In genomic region chr14:98614741-98615140, GRCh38 we compare ENCODE assay signal across 21 cellular contexts.
A peak's percentile ranks its signal among the peaks of the same experiment; 100 is the strongest.
DNase-seq lines count a peak whose midpoint lies in the region; ATAC-seq and TF ChIP-seq lines count a peak whose summit lies in the region.
"Had no signal": no experiment of that assay in that cellular context is flagged by ENCODE, and none has a peak within 500 bp of the region (broad histone marks: within the 10 kb centered on the region; RNA-seq: fewer than 3 reads in every experiment).

No MANE protein-coding gene starts in this region.

- POLR2A ChIA-PET in PC-9 (lab: Charles Lee; ENCODE audit: unreplicated experiment): no interaction called here

- H3K36me3 ChIP-seq in esophagus muscularis mucosa (no peaks in the 10 kb centered on the region), aorta (ENCODE audit: control insufficient read depth in 1 of 2, insufficient read depth in 2 of 2, low read length in 1 of 2) (no peaks in the 10 kb centered on the region), PC-9 (ENCODE audit: low read depth) (no peaks in the 10 kb centered on the region)
- H3K36me3 ChIP-seq in effector memory CD4-positive, alpha-beta T cell (ENCODE audit: control insufficient read depth, insufficient read depth, low read length): no peaks in the 10 kb centered on the region
- H3K36me3 ChIP-seq: BLaER1 treated with 17β-estradiol and CSF1 and Interleukin-3, amounts not matched to agents 10 nM and 100 nM had no signal

- no peak for TF ChIP-seq EP300 in esophagus muscularis mucosa (IDR thresholded peaks at IDR 0.05)

- TF ChIP-seq POLR2A in esophagus muscularis mucosa (IDR thresholded peaks at IDR 0.05; ENCODE audit: low read depth): no peak

- H3K27me3 ChIP-seq in esophagus muscularis mucosa: no peaks in the 10 kb centered on the region
- H3K27me3 ChIP-seq in aorta (ENCODE audit: control insufficient read depth in 1 of 2, insufficient read depth in 2 of 2, low read length in 1 of 2): no peaks in the 10 kb centered on the region
- no peaks in the 10 kb centered on the region for H3K27me3 ChIP-seq in PC-9 (ENCODE audit: insufficient read depth, low read depth)
- H3K27me3 ChIP-seq in effector memory CD4-positive, alpha-beta T cell (replicated peaks; ENCODE audit: control insufficient read depth, insufficient read depth, low read length, poor library complexity, severe bottlenecking): no peaks in the 10 kb centered on the region
- H3K27me3 ChIP-seq: BLaER1 treated with 17β-estradiol and CSF1 and Interleukin-3, amounts not matched to agents 10 nM and 100 nM had no signal

- no TSS peak for BruUV-seq in PC-9 (replicated peaks; lab: Mats Ljungman, UMichigan)

- DNase-seq in NCI-H82 (lab: John Stamatoyannopoulos, UW) (peak; percentile 8), NCI-H82 treated with DMSO at 0.1 percent for 48 hours (lab: John Stamatoyannopoulos, UW; ENCODE audit: unreplicated experiment) (no peak), esophagus muscularis mucosa (ENCODE audit: extremely low spot score) (peak; percentile 66), aorta (no peak), PC-9 (no peak)
- no peak for DNase-seq in effector memory CD4-positive, alpha-beta T cell
- DNase-seq: AML-193; Caco-2; Calu3; CD4-positive, alpha-beta T cell; CD8-positive, alpha-beta T cell; DMS53; DMS79; DND-41; EL; GDM1 had no signal

- H3K4me1 ChIP-seq in esophagus muscularis mucosa: no peaks in the 10 kb centered on the region
- H3K4me1 ChIP-seq in aorta (ENCODE audit: control insufficient read depth in 1 of 2, insufficient read depth in 2 of 2, low read length in 2 of 2): no peaks in the 10 kb centered on the region
- H3K4me1 ChIP-seq in PC-9 (replicated peaks; ENCODE audit: insufficient read depth): no peaks in the 10 kb centered on the region
- H3K4me1 ChIP-seq in effector memory CD4-positive, alpha-beta T cell (ENCODE audit: control insufficient read depth, insufficient read depth, low read length, poor library complexity, severe bottlenecking): no peaks in the 10 kb centered on the region
- H3K4me1 ChIP-seq: A549; BLaER1 treated with 17β-estradiol and CSF1 and Interleukin-3, amounts not matched to agents 10 nM and 100 nM; Caco-2 had no signal

- H3K79me2 ChIP-seq in PC-9 (ENCODE audit: low read depth): no peaks in the 10 kb centered on the region

- no peaks in the 10 kb centered on the region for H3K9me2 ChIP-seq in PC-9 (ENCODE audit: insufficient read depth)

- H4K20me1 ChIP-seq in PC-9 (ENCODE audit: insufficient read depth): no peaks in the 10 kb centered on the region
- H4K20me1 ChIP-seq: BLaER1 treated with 17β-estradiol and CSF1 and Interleukin-3, amounts not matched to agents 10 nM and 100 nM had no signal

- WGBS in esophagus muscularis mucosa: 100% methylated on average over 3 of the region's 3 CpGs
- 90 to 91% methylated on average over 3 of the region's 3 CpGs for WGBS in aorta, 2 donors

- intact Hi-C loops in esophagus muscularis mucosa (cut with DNase I): no loop called here
- intact Hi-C loops in aorta (cut with DNase I): loop anchor here in 1 of 2 donors (5.0 kb wide), 1 partner anchor 123 kb away; no protein-coding TSS in a partner anchor
- intact Hi-C loops in PC-9 (cut with micrococcal nuclease; ENCODE audit: unreplicated experiment): no loop called here

- peak; percentile 19 for ATAC-seq in aorta (ENCODE audit: low FRiP score)
- ATAC-seq: A549; CD8-positive, alpha-beta T cell; GM12878 had no signal

- H2AFZ ChIP-seq in PC-9: no peak overlapping the region

- H3K27ac ChIP-seq in esophagus muscularis mucosa (replicated peaks in 1 of 4): no peak overlapping the region
- H3K27ac ChIP-seq in aorta (ENCODE audit: low read depth in 1 of 2, low read length in 2 of 2): no peak overlapping the region
- H3K27ac ChIP-seq in PC-9: no peak overlapping the region
- H3K27ac ChIP-seq in effector memory CD4-positive, alpha-beta T cell (ENCODE audit: insufficient read depth, low read length, poor library complexity, severe bottlenecking): no peak overlapping the region
- H3K27ac ChIP-seq: 22Rv1; A549; BLaER1 treated with 17β-estradiol and CSF1 and Interleukin-3, amounts not matched to agents 10 nM and 100 nM; C4-2B had no signal

- H3K9me3 ChIP-seq in esophagus muscularis mucosa (no peaks in the 10 kb centered on the region), aorta (ENCODE audit: control insufficient read depth, low read length) (peaks cover 3% of the 10 kb centered on the region), PC-9 (ENCODE audit: insufficient read depth, low read depth) (no peaks in the 10 kb centered on the region)
- no peaks in the 10 kb centered on the region for H3K9me3 ChIP-seq in effector memory CD4-positive, alpha-beta T cell (ENCODE audit: control insufficient read depth, low read length)
- H3K9me3 ChIP-seq: A549, Caco-2 had no signal

- CTCF ChIA-PET in PC-9 (lab: Charles Lee): no interaction called here

- H3K4me3 ChIP-seq in esophagus muscularis mucosa: no peak overlapping the region
- no peak overlapping the region for H3K4me3 ChIP-seq in aorta (ENCODE audit: low read length in 2 of 2)
- no peak overlapping the region for H3K4me3 ChIP-seq in PC-9
- H3K4me3 ChIP-seq in effector memory CD4-positive, alpha-beta T cell (ENCODE audit: insufficient read depth, low read depth, low read length, poor library complexity, severe bottlenecking): no peak overlapping the region
- H3K4me3 ChIP-seq: A549; BLaER1 treated with 17β-estradiol and CSF1 and Interleukin-3, amounts not matched to agents 10 nM and 100 nM; GM12878 had no signal

- TF ChIP-seq CTCF in esophagus muscularis mucosa (IDR thresholded peaks at IDR 0.05) (no peak), PC-9 (conservative IDR thresholded peaks at IDR 0.05) (no peak)

- no peak overlapping the region for H3K4me2 ChIP-seq in PC-9
- H3K4me2 ChIP-seq: A549; BLaER1 treated with 17β-estradiol and CSF1 and Interleukin-3, amounts not matched to agents 10 nM and 100 nM had no signal

- H3F3A ChIP-seq in PC-9 (ENCODE audit: insufficient read depth, low read depth): no peaks in the 10 kb centered on the region

Comparison
In these comparisons a context has a peak if more than half of its experiments do, and no peak if none do; other contexts are left out.
1. DNase-seq: peak in NCI-H82 (single experiment) and esophagus muscularis mucosa (single experiment); none in NCI-H82 treated with DMSO at 0.1 percent for 48 hours (single experiment), aorta (0 of 2), PC-9 (0 of 2) and effector memory CD4-positive, alpha-beta T cell (0 of 3).